In the genomic region with DNA sequence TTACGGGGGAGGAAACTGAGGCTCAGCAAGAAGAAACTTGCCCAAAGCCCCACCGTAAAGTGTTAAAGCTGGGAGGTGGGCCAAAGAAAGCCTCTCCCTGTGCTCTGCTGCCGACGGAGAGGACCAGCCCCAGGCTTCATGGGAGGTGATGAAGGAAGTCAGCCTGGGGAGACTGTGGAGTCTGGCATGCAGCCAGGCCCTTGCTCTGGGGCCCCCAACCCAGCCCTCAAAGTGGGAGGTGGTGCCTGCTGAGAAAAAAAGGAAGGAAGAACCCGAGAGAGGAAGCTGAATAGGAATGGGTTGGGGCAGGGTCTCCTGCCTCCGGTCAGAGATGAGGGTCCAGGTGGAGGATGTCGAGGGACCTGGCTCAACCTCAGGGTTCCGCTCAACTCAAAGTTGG, we compare ENCODE assay signal across 8 cellular contexts. TPM values are rescaled to one million over a fixed set of nuclear protein-coding genes. Genes with fewer than 3 reads are reported as not detected.
DNase-seq lines count a peak whose midpoint lies in the region; ATAC-seq and TF ChIP-seq lines count a peak whose summit lies in the region.

No MANE protein-coding gene starts in this region.

- intact Hi-C loops in natural killer cell (cut with micrococcal nuclease), result no loop called here

- H3K9me3 ChIP-seq in BLaER1, result no peaks in the 10 kb centered on the region

- H3K4me1 ChIP-seq in BLaER1, result peaks cover 76% of the 10 kb centered on the region

- peaks cover 63% of the 10 kb centered on the region for H4K20me1 ChIP-seq in BLaER1

- peaks cover 56% of the 10 kb centered on the region for H3K4me1 Mint-ChIP-seq in central memory CD8-positive, alpha-beta T cell
- H3K4me1 Mint-ChIP-seq in natural killer cell, result peaks cover 55 to 62% of the 10 kb centered on the region in 2 donors

- DNase-seq in NAMALWA (ENCODE audit: low spot score) (peak; percentile 23), natural killer cell (no peak), HCEC 1CT (no peak), activated gamma-delta T cell (lab: John Stamatoyannopoulos, UW) (no peak), cortex of kidney (lab: John Stamatoyannopoulos, UW) (no peak)
- DNase-seq in central memory CD8-positive, alpha-beta T cell (ENCODE audit: low spot score in 2 of 2), result no peak

- no peaks in the 10 kb centered on the region for H3K27me3 Mint-ChIP-seq in central memory CD8-positive, alpha-beta T cell
- no peaks in the 10 kb centered on the region for H3K27me3 Mint-ChIP-seq in natural killer cell (ENCODE audit: low read depth in 2 of 2)

- no peaks in the 10 kb centered on the region for H3K9me3 Mint-ChIP-seq in central memory CD8-positive, alpha-beta T cell
- no peaks in the 10 kb centered on the region for H3K9me3 Mint-ChIP-seq in natural killer cell

- H3K4me3 Mint-ChIP-seq in central memory CD8-positive, alpha-beta T cell, result peak overlapping the region; percentile 92
- peak overlapping the region; percentile 98 for H3K4me3 Mint-ChIP-seq in natural killer cell

- H3K27ac Mint-ChIP-seq in central memory CD8-positive, alpha-beta T cell (ENCODE audit: low read depth), result peak overlapping the region; percentile 97
- peak overlapping the region; percentile 99 to 100 for H3K27ac Mint-ChIP-seq in natural killer cell

- peaks cover 27% of the 10 kb centered on the region for H3K36me3 ChIP-seq in BLaER1

- H3K4me3 ChIP-seq in BLaER1, result peak overlapping the region; percentile 88

- peaks cover 62% of the 10 kb centered on the region for H3K36me3 Mint-ChIP-seq in central memory CD8-positive, alpha-beta T cell (ENCODE audit: insufficient read depth)
- no peaks in the 10 kb centered on the region for H3K36me3 Mint-ChIP-seq in natural killer cell

- no peak for TF ChIP-seq CTCF in natural killer cell (IDR thresholded peaks at IDR 0.05)

- H3K4me2 ChIP-seq in BLaER1, result peak overlapping the region; percentile 99

- peak overlapping the region; percentile 100 for H3K27ac ChIP-seq in BLaER1

- peak overlapping the region; percentile 100 for H3K9ac ChIP-seq in BLaER1

- ATAC-seq in central memory CD8-positive, alpha-beta T cell (replicated peaks; ENCODE audit: extremely low read depth, poor library complexity, severe bottlenecking), result no peak
- ATAC-seq in natural killer cell, result no peak
- no peak for ATAC-seq in GM18909 (IDR thresholded peaks at IDR 0.05; ENCODE audit: poor library complexity, unreplicated experiment)

- H3K27me3 ChIP-seq in BLaER1, result no peaks in the 10 kb centered on the region

RNA-seq across cellular contexts. Expression of gene RNF44, which starts 3.8 kb away (rescaled TPM):
- total RNA-seq in natural killer cell, result 100 to 1,000 TPM; 297 to 394 (median 359) TPM

RNA-seq across cellular contexts. Expression of gene CDHR2, which starts 15.8 kb away (rescaled TPM):
- total RNA-seq in natural killer cell, result 1 to 10 TPM in 2 of 3 donors, under 1 TPM in 1; 0.75 to 2.2 (median 1.8) TPM
